28 cellular contexts compared by ENCODE assay signal in genomic region chr14:99702115-99702514, GRCh38.
"Had no signal": no experiment of that assay in that cellular context is flagged by ENCODE, and none has a peak within 500 bp of the region (broad histone marks: within the 10 kb centered on the region; RNA-seq: fewer than 3 reads in every experiment).

No MANE protein-coding gene starts in this region.

- DNase-seq: stimulated activated CD4-positive, alpha-beta T cell treated with anti-CD3 and anti-CD28 coated beads, Interleukin-2, amount 100 ng/mL, for 48 hours; stimulated activated CD4-positive, alpha-beta T cell treated with anti-CD3 and anti-CD28 coated beads, Interleukin-4, amount 100 ng/mL, for 1 hour; stimulated activated CD4-positive, alpha-beta T cell treated with anti-CD3 and anti-CD28 coated beads, Interleukin-4, amount 100 ng/mL, for 24 hours; stimulated activated CD4-positive, alpha-beta T cell treated with anti-CD3 and anti-CD28 coated beads, Interleukin-4, amount 100 ng/mL, for 4 hours; stimulated activated CD8-positive, alpha-beta memory T cell treated with anti-CD3 and anti-CD28 coated beads, Interleukin-4, amount 100 ng/mL, for 48 hours; stimulated activated naive B cell treated with anti-CD40 and anti-IgM and Interleukin-4, amounts not matched to agents 10 μg/mL and 1 μg/mL and 100 μg/mL, for 72 hours; stimulated activated naive CD4-positive, alpha-beta T cell; stimulated activated naive CD4-positive, alpha-beta T cell treated with Interleukin-2 at 50 U/mL for 16 hours; stimulated activated naive CD8-positive, alpha-beta T cell treated with anti-CD3 and anti-CD28 coated beads, Interleukin-15, amount 100 ng/mL, for 72 hours; stimulated activated naive CD8-positive, alpha-beta T cell treated with anti-CD3 and anti-CD28 coated beads, Interleukin-15, Interleukin-2, amounts not matched to agents 100 U/mL and 50 U/mL, for 24 hours; stomach; substantia nigra; testis; thyroid gland; tibial artery; transverse colon; trophoblast cell; upper lobe of left lung; upper lobe of right lung; uterus had no signal

- H3K4me1 ChIP-seq: stomach, suprapubic skin, testis, thyroid gland, tibial artery, tibial nerve, transverse colon, uterus, vagina had no signal

- H3K9me3 ChIP-seq: suprapubic skin, testis, thyroid gland had no signal

- H3K36me3 Mint-ChIP-seq: stimulated activated effector memory CD8-positive, alpha-beta T cell treated with anti-CD3 and anti-CD28 coated beads, Interleukin-12 subunit alpha, Interleukin-12 subunit beta, amount 100 ng/mL, for 72 hours had no signal

- H3K4me1 Mint-ChIP-seq: stimulated activated memory B cell treated with anti-CD40 and anti-IgM and Interleukin-4, amounts not matched to agents 10 μg/mL and 1 μg/mL and 100 μg/mL, for 72 hours; stimulated activated naive B cell treated with anti-CD40 and anti-IgM and Interleukin-4, amounts not matched to agents 10 μg/mL and 1 μg/mL and 100 μg/mL, for 72 hours; stimulated activated naive CD8-positive, alpha-beta T cell treated with anti-CD3 and anti-CD28 coated beads, Interleukin-15, amount 100 ng/mL, for 72 hours had no signal

- ATAC-seq: stimulated activated effector memory CD8-positive, alpha-beta T cell treated with anti-CD3 and anti-CD28 coated beads, Interleukin-12 subunit alpha, Interleukin-12 subunit beta, amount 100 ng/mL, for 72 hours; stimulated activated memory B cell treated with anti-CD40 and anti-IgM and Interleukin-4, amounts not matched to agents 10 μg/mL and 1 μg/mL and 100 μg/mL, for 72 hours; stimulated activated naive B cell treated with anti-CD40 and anti-IgM and Interleukin-4, amounts not matched to agents 10 μg/mL and 1 μg/mL and 100 μg/mL, for 72 hours; stimulated activated naive CD8-positive, alpha-beta T cell treated with anti-CD3 and anti-CD28 coated beads, Interleukin-15, amount 100 ng/mL, for 72 hours; stimulated activated naive CD8-positive, alpha-beta T cell treated with anti-CD3 and anti-CD28 coated beads, Interleukin-15, Interleukin-2, amounts not matched to agents 100 U/mL and 50 U/mL, for 24 hours; upper lobe of right lung had no signal

- H3K4me3 Mint-ChIP-seq: stimulated activated effector memory CD8-positive, alpha-beta T cell treated with anti-CD3 and anti-CD28 coated beads, Interleukin-12 subunit alpha, Interleukin-12 subunit beta, amount 100 ng/mL, for 72 hours; stimulated activated memory B cell treated with anti-CD40 and anti-IgM and Interleukin-4, amounts not matched to agents 10 μg/mL and 1 μg/mL and 100 μg/mL, for 72 hours; stimulated activated naive B cell treated with anti-CD40 and anti-IgM and Interleukin-4, amounts not matched to agents 10 μg/mL and 1 μg/mL and 100 μg/mL, for 72 hours; stimulated activated naive CD8-positive, alpha-beta T cell treated with anti-CD3 and anti-CD28 coated beads, Interleukin-15, amount 100 ng/mL, for 72 hours; stimulated activated naive CD8-positive, alpha-beta T cell treated with anti-CD3 and anti-CD28 coated beads, Interleukin-15, Interleukin-2, amounts not matched to agents 100 ng/mL and 50 ng/mL, for 24 hours; type B pancreatic cell had no signal

- H3K36me3 ChIP-seq: suprapubic skin, thoracic aorta, thyroid gland, transverse colon, upper lobe of left lung, upper lobe of right lung, uterus had no signal

- H3K4me3 ChIP-seq: stomach, suprapubic skin, testis, thoracic aorta, thyroid gland, tibial artery, tibial nerve, transverse colon, upper lobe of left lung, upper lobe of right lung, uterus, vagina had no signal

- H3K27me3 Mint-ChIP-seq: type B pancreatic cell had no signal

- H3K27ac ChIP-seq: stomach, suprapubic skin, testis, thoracic aorta, thyroid gland, tibial artery, tibial nerve, transverse colon, upper lobe of left lung, upper lobe of right lung, uterus, vagina had no signal

- H3K27me3 ChIP-seq: stomach, suprapubic skin, testis, thyroid gland, tibial artery, tibial nerve, transverse colon, upper lobe of left lung, upper lobe of right lung, uterus, vagina had no signal

- H3K27ac Mint-ChIP-seq: stimulated activated effector memory CD8-positive, alpha-beta T cell treated with anti-CD3 and anti-CD28 coated beads, Interleukin-12 subunit alpha, Interleukin-12 subunit beta, amount 100 ng/mL, for 72 hours; stimulated activated memory B cell treated with anti-CD40 and anti-IgM and Interleukin-4, amounts not matched to agents 10 μg/mL and 1 μg/mL and 100 μg/mL, for 72 hours; stimulated activated naive B cell treated with anti-CD40 and anti-IgM and Interleukin-4, amounts not matched to agents 10 μg/mL and 1 μg/mL and 100 μg/mL, for 72 hours; stimulated activated naive CD8-positive, alpha-beta T cell treated with anti-CD3 and anti-CD28 coated beads, Interleukin-15, amount 100 ng/mL, for 72 hours; stimulated activated naive CD8-positive, alpha-beta T cell treated with anti-CD3 and anti-CD28 coated beads, Interleukin-15, Interleukin-2, amounts not matched to agents 100 ng/mL and 50 ng/mL, for 24 hours; type B pancreatic cell had no signal
